ENCODE assay signal across 31 cellular contexts in the genomic region with DNA sequence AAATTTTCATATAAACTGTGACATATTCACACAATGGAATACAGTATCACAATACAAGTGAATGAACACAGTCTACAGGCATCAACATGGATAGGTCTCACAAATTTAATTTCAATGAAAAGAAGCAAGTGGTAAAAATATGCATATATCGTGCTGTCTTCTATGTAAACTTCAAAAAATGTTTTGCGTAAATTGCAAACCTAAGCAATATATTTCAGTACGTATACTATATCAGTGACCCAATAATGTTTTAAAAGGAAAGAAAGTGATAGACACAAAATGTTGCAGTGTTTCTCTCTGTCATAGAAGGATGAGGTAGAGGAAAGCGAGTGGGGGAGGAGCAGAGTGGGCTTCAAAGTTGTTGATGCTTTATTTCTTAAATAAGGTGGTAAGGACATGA.
DNase-seq lines count a peak whose midpoint lies in the region; ATAC-seq, FAIRE-seq and TF ChIP-seq lines count a peak whose summit lies in the region.
"Had no signal": no experiment of that assay in that cellular context is flagged by ENCODE, and none has a peak within 500 bp of the region (broad histone marks: within the 10 kb centered on the region; RNA-seq: fewer than 3 reads in every experiment).

No MANE protein-coding gene starts in this region.

- BruUV-seq in HepG2 (replicated peaks; lab: Mats Ljungman, UMichigan) (no TSS peak), IMR-90 (replicated peaks; lab: Mats Ljungman, UMichigan) (no TSS peak)

- TF ChIP-seq EP300 in HepG2 (IDR thresholded peaks at IDR 0.05; ENCODE audit: low read depth in 2 of 2, low read length in 2 of 2) (no peak), HepG2 (CRISPR knock-in tag; IDR thresholded peaks at IDR 0.05; ENCODE audit: borderline replicate concordance) (no peak), A549 (IDR thresholded peaks at IDR 0.05) (no peak)

- no peak overlapping the region for H2BK120ac ChIP-seq in IMR-90 (ENCODE audit: low read depth, low read length)

- H3K27ac ChIP-seq in HepG2 (ENCODE audit: extremely low read length, insufficient read depth, low read length), result no peak overlapping the region
- no peak overlapping the region for H3K27ac ChIP-seq in right lobe of liver
- no peak overlapping the region for H3K27ac ChIP-seq in A549
- no peak overlapping the region for H3K27ac ChIP-seq in IMR-90 (ENCODE audit: insufficient read depth, low read length)
- H3K27ac ChIP-seq: 22Rv1; BLaER1; BLaER1 treated with 17β-estradiol and CSF1 and Interleukin-3, amounts not matched to agents 10 nM and 100 nM; C4-2B had no signal

- 52% methylated on average over 4 of the region's 4 CpGs for WGBS in HepG2 (ENCODE audit: low lambda C conversion rate)
- WGBS in right lobe of liver (ENCODE audit: insufficient coverage, low coverage, low lambda C conversion rate, missing lambda C conversion rate), result 64% methylated on average over 4 of the region's 4 CpGs
- 50% methylated on average over 4 of the region's 4 CpGs for WGBS in A549 (ENCODE audit: missing lambda C conversion rate)
- WGBS in IMR-90 (ENCODE audit: extremely low coverage in 2 of 2, insufficient read length in 1 of 2), 2 experiments, result no CpG with 5 or more reads among the region's 4 CpGs

- DNase-seq in HepG2 (ENCODE audit: low spot score) (no peak), right lobe of liver (no peak), A549 (ENCODE audit: low read depth in 1 of 2, low spot score in 1 of 2) (no peak), IMR-90 (no peak), AG20443 (ENCODE audit: low spot score) (no peak), DMS 273 treated with DMSO at 0.1 percent for 48 hours (lab: John Stamatoyannopoulos, UW) (no peak)
- DNase-seq: 8988T; ACHN; AML-193; BE2C; C1 segment of cervical spinal cord; Caco-2; Calu3; CD4-positive, alpha-beta memory T cell; CD4-positive, alpha-beta T cell; CD4-positive, CD25-positive, alpha-beta regulatory T cell; CD8-positive, alpha-beta memory T cell; CD8-positive, alpha-beta T cell; COR-L47; DMS153; DMS79; DMS79 treated with DMSO at 0.1 percent for 48 hours; DND-41; EL had no signal

- H4K91ac ChIP-seq in IMR-90 (ENCODE audit: insufficient read depth, low read depth, low read length), result no peak overlapping the region

- no peak overlapping the region for H2BK15ac ChIP-seq in IMR-90 (ENCODE audit: low read depth, low read length)

- intact Hi-C loops in HepG2 (cut with micrococcal nuclease; ENCODE audit: unreplicated experiment), result no loop called here
- intact Hi-C loops in right lobe of liver (cut with DNase I), result no loop called here
- intact Hi-C loops in IMR-90 (cut with micrococcal nuclease), result no loop called here

- H4K20me1 ChIP-seq in HepG2 (ENCODE audit: insufficient read depth, low read length) (no peaks in the 10 kb centered on the region), IMR-90 (ENCODE audit: insufficient read depth, low read length) (no peaks in the 10 kb centered on the region)
- H4K20me1 ChIP-seq: BLaER1; BLaER1 treated with 17β-estradiol and CSF1 and Interleukin-3, amounts not matched to agents 10 nM and 100 nM had no signal

- no peak overlapping the region for H3K4ac ChIP-seq in IMR-90 (ENCODE audit: low read depth, low read length)

- H3K27me3 ChIP-seq in HepG2 (ENCODE audit: control insufficient read depth in 1 of 2, insufficient read depth in 2 of 2, low read length in 2 of 2) (no peaks in the 10 kb centered on the region), right lobe of liver (no peaks in the 10 kb centered on the region), IMR-90 (ENCODE audit: control insufficient read depth, insufficient read depth, low read length) (no peaks in the 10 kb centered on the region)
- H3K27me3 ChIP-seq: BE2C; BLaER1; BLaER1 treated with 17β-estradiol and CSF1 and Interleukin-3, amounts not matched to agents 10 nM and 100 nM had no signal

- H4K5ac ChIP-seq in IMR-90 (ENCODE audit: low read depth, low read length), result no peak overlapping the region

- FAIRE-seq in HepG2 (lab: Jason Lieb, UNC) (no peak), A549 (lab: Jason Lieb, UNC) (no peak)
- FAIRE-seq: A204.1, D721Med, G401.6 had no signal

- H4K8ac ChIP-seq in IMR-90 (ENCODE audit: low read depth in 2 of 2, low read length in 2 of 2), result no peak overlapping the region

- H3K9me3 ChIP-seq in HepG2 (ENCODE audit: low read length) (peaks cover 19% of the 10 kb centered on the region; the same call in 1 of the 2 replicates), right lobe of liver (no peaks in the 10 kb centered on the region), A549 (no peaks in the 10 kb centered on the region), IMR-90 (ENCODE audit: control insufficient read depth, insufficient read depth, low read length) (no peaks in the 10 kb centered on the region)
- H3K9me3 ChIP-seq: BE2C; BLaER1 treated with 17β-estradiol and CSF1 and Interleukin-3, amounts not matched to agents 10 nM and 100 nM; Caco-2 had no signal

- H2AK9ac ChIP-seq in IMR-90 (replicated peaks; ENCODE audit: low read depth, low read length, poor library complexity), result no peak overlapping the region

- H3K4me1 ChIP-seq in HepG2 (ENCODE audit: insufficient read depth, low read length) (no peaks in the 10 kb centered on the region), right lobe of liver (no peaks in the 10 kb centered on the region), A549 (no peaks in the 10 kb centered on the region), IMR-90 (ENCODE audit: control insufficient read depth, insufficient read depth, low read length) (no peaks in the 10 kb centered on the region)
- H3K4me1 ChIP-seq: BE2C; BLaER1; BLaER1 treated with 17β-estradiol and CSF1 and Interleukin-3, amounts not matched to agents 10 nM and 100 nM; Caco-2 had no signal

- POLR2A ChIA-PET in HepG2 (lab: Yijun Ruan, JAX) (no interaction called here), A549 (lab: Yijun Ruan, JAX) (no interaction called here), IMR-90 (lab: Charles Lee; ENCODE audit: unreplicated experiment) (no interaction called here)

- H3K23ac ChIP-seq in IMR-90 (ENCODE audit: low read depth, low read length), result no peak overlapping the region

- no peak overlapping the region for H3K14ac ChIP-seq in IMR-90 (replicated peaks; ENCODE audit: low read depth, low read length)

- H3K79me2 ChIP-seq in HepG2 (ENCODE audit: insufficient read depth, low read length), result no peaks in the 10 kb centered on the region

- no peak overlapping the region for H3K9ac ChIP-seq in HepG2 (ENCODE audit: insufficient read depth, low read depth, low read length)
- H3K9ac ChIP-seq in IMR-90 (ENCODE audit: low read depth, low read length), result no peak overlapping the region
- H3K9ac ChIP-seq: BLaER1; BLaER1 treated with 17β-estradiol and CSF1 and Interleukin-3, amounts not matched to agents 10 nM and 100 nM had no signal

- dilution Hi-C loops in IMR-90 (cut with HindIII; ENCODE audit: low sequenced_read_pairs, unreplicated experiment), result no loop called here

- TF ChIP-seq RAD21 in HepG2 (CRISPR knock-in tag; IDR thresholded peaks at IDR 0.05), result no peak
- no peak for TF ChIP-seq RAD21 in A549 (conservative IDR thresholded peaks at IDR 0.05 in 1 of 2, IDR thresholded peaks at IDR 0.05 in 1 of 2)
- no peak for TF ChIP-seq RAD21 in IMR-90 (IDR thresholded peaks at IDR 0.05; ENCODE audit: low read length)

- H3K79me1 ChIP-seq in IMR-90 (ENCODE audit: low read depth in 1 of 2, low read length in 2 of 2), result no peaks in the 10 kb centered on the region

- no peak overlapping the region for H3K18ac ChIP-seq in IMR-90 (ENCODE audit: low read depth, low read length)

- no peak overlapping the region for H3K56ac ChIP-seq in IMR-90 (ENCODE audit: extremely low read depth, insufficient read depth, low read length)

- CTCF ChIA-PET in HepG2 (lab: Yijun Ruan, JAX; ENCODE audit: low intra/inter-chr PET ratio, low total read pairs), result no interaction called here
- CTCF ChIA-PET in A549 (lab: Yijun Ruan, JAX), result no interaction called here
- CTCF ChIA-PET in IMR-90 (lab: Yijun Ruan, JAX), result no interaction called here

- TF ChIP-seq CTCF in HepG2 (CRISPR knock-in tag; IDR thresholded peaks at IDR 0.05), result no peak
- TF ChIP-seq CTCF in right lobe of liver (IDR thresholded peaks at IDR 0.05), result no peak
- TF ChIP-seq CTCF in A549 (IDR thresholded peaks at IDR 0.05), result no peak
- TF ChIP-seq CTCF in IMR-90 (conservative IDR thresholded peaks at IDR 0.05; ENCODE audit: low read depth, low read length), result no peak

- H2AFZ ChIP-seq in HepG2 (ENCODE audit: low read length) (no peak overlapping the region), IMR-90 (replicated peaks; ENCODE audit: low read length, poor library complexity) (no peak overlapping the region)

- in situ Hi-C loops in HepG2 (cut with HindIII; ENCODE audit: extremely low pct_ligation_motif_present, low pct_unique_long_range_greater_than_20kb) (no loop called here), IMR-90 (cut with MboI; ENCODE audit: low sequenced_read_pairs) (no loop called here)

- no peak overlapping the region for H2AK5ac ChIP-seq in IMR-90 (ENCODE audit: low read depth, low read length)

- TF ChIP-seq POLR2A in HepG2 (IDR thresholded peaks at IDR 0.05; ENCODE audit: insufficient read depth in 1 of 2, low read depth in 2 of 2, low read length in 2 of 2) (no peak), right lobe of liver (IDR thresholded peaks at IDR 0.05) (no peak), A549 (IDR thresholded peaks at IDR 0.05; ENCODE audit: low read length) (no peak), IMR-90 (IDR thresholded peaks at IDR 0.05; ENCODE audit: low read depth, low read length) (no peak)

- H3K9me1 ChIP-seq in IMR-90 (ENCODE audit: insufficient read depth, low read length), result no peaks in the 10 kb centered on the region

- H3K4me2 ChIP-seq in HepG2 (ENCODE audit: low read depth, low read length), result no peak overlapping the region
- no peak overlapping the region for H3K4me2 ChIP-seq in A549
- no peak overlapping the region for H3K4me2 ChIP-seq in IMR-90 (ENCODE audit: low read depth, low read length)
- H3K4me2 ChIP-seq: BLaER1; BLaER1 treated with 17β-estradiol and CSF1 and Interleukin-3, amounts not matched to agents 10 nM and 100 nM had no signal

- ATAC-seq in HepG2 (no peak), right lobe of liver (no peak), A549 (no peak), IMR-90 (ENCODE audit: low read depth) (no peak)
- ATAC-seq: CD8-positive, alpha-beta T cell had no signal

- H2BK5ac ChIP-seq in IMR-90 (ENCODE audit: low read depth, low read length, poor library complexity, severe bottlenecking), result no peak overlapping the region

- H3K4me3 ChIP-seq in HepG2 (replicated peaks in 1 of 3; ENCODE audit: insufficient read depth in 1 of 3, low read depth in 2 of 3, low read length in 3 of 3), result no peak overlapping the region
- H3K4me3 ChIP-seq in right lobe of liver, result no peak overlapping the region
- no peak overlapping the region for H3K4me3 ChIP-seq in A549
- H3K4me3 ChIP-seq in IMR-90 (ENCODE audit: insufficient read depth, low read depth, low read length), result no peak overlapping the region
- H3K4me3 ChIP-seq: BLaER1; BLaER1 treated with 17β-estradiol and CSF1 and Interleukin-3, amounts not matched to agents 10 nM and 100 nM had no signal

- H2BK20ac ChIP-seq in IMR-90 (ENCODE audit: low read depth, low read length), result no peak overlapping the region

- no peaks in the 10 kb centered on the region for H3K36me3 ChIP-seq in HepG2 (replicated peaks in 1 of 2; ENCODE audit: control insufficient read depth in 1 of 2, insufficient read depth in 2 of 2, low read length in 2 of 2)
- H3K36me3 ChIP-seq in right lobe of liver, result no peaks in the 10 kb centered on the region
- H3K36me3 ChIP-seq in IMR-90 (ENCODE audit: control insufficient read depth, insufficient read depth, low read length), result no peaks in the 10 kb centered on the region
- H3K36me3 ChIP-seq: BE2C; BLaER1; BLaER1 treated with 17β-estradiol and CSF1 and Interleukin-3, amounts not matched to agents 10 nM and 100 nM had no signal
